Comparison of ENCODE assay signal across 1 cellular context in the genomic region with DNA sequence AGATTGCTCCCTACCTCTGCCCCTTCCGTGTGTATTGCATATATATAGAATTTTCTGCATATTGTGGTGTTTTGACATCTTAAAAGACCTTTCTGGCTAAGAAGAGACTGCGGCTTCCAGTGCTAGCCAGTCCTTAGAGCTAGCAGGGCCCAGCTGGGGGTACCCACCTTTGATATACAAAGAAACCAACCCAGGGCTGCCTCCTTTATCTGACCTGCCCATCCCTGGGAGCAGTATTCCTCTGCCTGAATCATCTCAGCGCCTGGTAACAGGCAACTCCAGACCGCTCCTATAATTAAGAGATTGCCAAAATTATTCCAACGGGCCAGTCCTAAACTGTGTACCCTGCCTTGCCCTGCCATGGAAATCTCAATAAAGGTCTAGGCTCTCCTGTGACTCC.
TF ChIP-seq lines count a peak whose summit lies in the region.

No MANE protein-coding gene starts in this region.

TF ChIP-seq in WTC11, 78 proteins besides CTCF, POLR2A, EP300 and RAD21 (continued from another document):
- TF ChIP-seq, protein P1, sequence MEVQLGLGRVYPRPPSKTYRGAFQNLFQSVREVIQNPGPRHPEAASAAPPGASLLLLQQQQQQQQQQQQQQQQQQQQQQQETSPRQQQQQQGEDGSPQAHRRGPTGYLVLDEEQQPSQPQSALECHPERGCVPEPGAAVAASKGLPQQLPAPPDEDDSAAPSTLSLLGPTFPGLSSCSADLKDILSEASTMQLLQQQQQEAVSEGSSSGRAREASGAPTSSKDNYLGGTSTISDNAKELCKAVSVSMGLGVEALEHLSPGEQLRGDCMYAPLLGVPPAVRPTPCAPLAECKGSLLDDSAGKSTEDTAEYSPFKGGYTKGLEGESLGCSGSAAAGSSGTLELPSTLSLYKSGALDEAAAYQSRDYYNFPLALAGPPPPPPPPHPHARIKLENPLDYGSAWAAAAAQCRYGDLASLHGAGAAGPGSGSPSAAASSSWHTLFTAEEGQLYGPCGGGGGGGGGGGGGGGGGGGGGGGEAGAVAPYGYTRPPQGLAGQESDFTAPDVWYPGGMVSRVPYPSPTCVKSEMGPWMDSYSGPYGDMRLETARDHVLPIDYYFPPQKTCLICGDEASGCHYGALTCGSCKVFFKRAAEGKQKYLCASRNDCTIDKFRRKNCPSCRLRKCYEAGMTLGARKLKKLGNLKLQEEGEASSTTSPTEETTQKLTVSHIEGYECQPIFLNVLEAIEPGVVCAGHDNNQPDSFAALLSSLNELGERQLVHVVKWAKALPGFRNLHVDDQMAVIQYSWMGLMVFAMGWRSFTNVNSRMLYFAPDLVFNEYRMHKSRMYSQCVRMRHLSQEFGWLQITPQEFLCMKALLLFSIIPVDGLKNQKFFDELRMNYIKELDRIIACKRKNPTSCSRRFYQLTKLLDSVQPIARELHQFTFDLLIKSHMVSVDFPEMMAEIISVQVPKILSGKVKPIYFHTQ (CRISPR knock-in tag; IDR thresholded peaks at IDR 0.05): no peak
- no peak for TF ChIP-seq CREB1 (CRISPR knock-in tag; IDR thresholded peaks at IDR 0.05)
